33 cellular contexts compared by ENCODE assay signal in genomic region chr6:134607411-134607810, GRCh38.
"Had no signal": no experiment of that assay in that cellular context is flagged by ENCODE, and none has a peak within 500 bp of the region (broad histone marks: within the 10 kb centered on the region; RNA-seq: fewer than 3 reads in every experiment).

No MANE protein-coding gene starts in this region.

- H3K27ac ChIP-seq: ascending aorta, cardiac muscle cell, SJSA1, VCaP had no signal

- H3K4me3 ChIP-seq: ascending aorta, cardiac muscle cell, K562, SJSA1 had no signal

- DNase-seq: activated B cell treated with CpG ODN at 0.5 μM for 24 hours; activated CD4-positive, alpha-beta memory T cell treated with anti-CD3 and anti-CD28 coated beads for 36 hours; activated CD4-positive, alpha-beta T cell treated with anti-CD3 and anti-CD28 coated beads for 4 hours; activated CD4-positive, alpha-beta T cell treated with anti-CD3 and anti-CD28 coated beads, Interleukin-2, amount 50 U/mL, for 1 hour; activated CD4-positive, CD25-positive, alpha-beta regulatory T cell treated with anti-CD3 and anti-CD28 coated beads, Interleukin-2, amount 50 U/mL, for 72 hours; activated CD8-positive, alpha-beta memory T cell treated with anti-CD3 and anti-CD28 coated beads, Interleukin-2, amount 10 ng/mL, durations not matched to agents 7 days and 5 days; activated effector memory CD4-positive, alpha-beta T cell treated with anti-CD3 and anti-CD28 coated beads, Interleukin-2, amount 50 U/mL, for 16 hours; activated naive CD4-positive, alpha-beta T cell treated with Interleukin-2 at 50 U/mL for 16 hours; activated naive CD8-positive, alpha-beta T cell treated with anti-CD3 and anti-CD28 coated beads, Interleukin-2, amount 10 ng/mL, durations not matched to agents 7 days and 5 days; activated T-cell treated with anti-CD3 and anti-CD28 coated beads, Interleukin-2, amount 50 U/mL, for 1 hour; activated T-cell treated with anti-CD3 and anti-CD28 coated beads, Interleukin-2, amount 50 U/mL, for 72 hours; amygdala; MM.1S; MV-4-11; NCI-H1092; NCI-H1436 treated with DMSO at 0.1 percent for 48 hours; NCI-H1694 treated with DMSO at 0.1 percent for 48 hours; NCI-H2029; NCI-H345; NCI-H524 treated with DMSO at 0.1 percent for 48 hours; RPMI8226; SHP77 treated with DMSO at 0.1 percent for 48 hours; SK-N-SH; T-cell; T-helper 17 cell; T-helper 9 cell had no signal

- H3K4me2 ChIP-seq: SK-N-SH had no signal

- H3K9me3 ChIP-seq: ascending aorta, SJSA1, SK-N-SH had no signal

- H3K27me3 ChIP-seq: ascending aorta, cardiac muscle cell, SJSA1 had no signal

- H3K9ac ChIP-seq: SK-N-SH had no signal

- ATAC-seq: activated CD8-positive, alpha-beta memory T cell treated with anti-CD3 and anti-CD28 coated beads, Interleukin-2, amount 10 ng/mL, durations not matched to agents 7 days and 5 days; activated T-cell treated with anti-CD3 and anti-CD28 coated beads, Interleukin-2, amount 50 U/mL, for 72 hours; activated T-helper 17 cell treated with anti-CD3 and anti-CD28 coated beads, Interleukin-2, amount 50 U/mL, for 72 hours; K562; Panc1; T-cell; T-helper 17 cell had no signal

- H3K4me1 ChIP-seq: ascending aorta, SJSA1 had no signal

- H3K36me3 ChIP-seq: ascending aorta, cardiac muscle cell, SJSA1 had no signal
